ENCODE assay signal across 8 cellular contexts in genomic region chr4:109815151-109816081, GRCh38. TPM values are rescaled to one million over a fixed set of nuclear protein-coding genes. Genes with fewer than 3 reads are reported as not detected.
A peak's percentile ranks its signal among the peaks of the same experiment; 100 is the strongest.
DNase-seq lines count a peak whose midpoint lies in the region; ATAC-seq, FAIRE-seq and TF ChIP-seq lines count a peak whose summit lies in the region.

Gene GAR1, plus strand, starts transcription at chr4:109815762. Its CDS starts 403 bp downstream, at chr4:109816165.

- DNase-seq in NCI-H2196 treated with DMSO at 0.1 percent for 48 hours (lab: John Stamatoyannopoulos, UW; ENCODE audit: unreplicated experiment) (peak; percentile 85), mammary epithelial cell (peak; percentile 93), iPS-NIHi11 (ENCODE audit: low spot score) (peak; percentile 92), small intestine (peak; percentile 97)

- CTCF ChIA-PET in mammary epithelial cell (lab: Charles Lee; ENCODE audit: low non-redundant PET) = interaction anchor here (0.8 kb wide), 1 partner anchor 992 kb away, joined by 4 read pairs; no protein-coding TSS in a partner anchor

- H2AFZ ChIP-seq in ACC112 (ENCODE audit: low read length, unreplicated experiment) (peak within 1 kb of the TSS; percentile 97), mammary epithelial cell (ENCODE audit: low read depth, low read length) (peak within 1 kb of the TSS; percentile 96)

- intact Hi-C loops in mammary epithelial cell (cut with micrococcal nuclease) = loop anchor here (2.0 to 10.0 kb wide), 5 partner anchors 87 to 393 kb away; partner anchors contain the start of genes CASP6 and MCUB

- H3K4me1 ChIP-seq in ACC112 (ENCODE audit: control insufficient read depth, insufficient read depth, low read length, unreplicated experiment) = peaks cover 12% of the 10 kb centered on the region
- no peaks in the 10 kb centered on the region for H3K4me1 ChIP-seq in mammary epithelial cell (ENCODE audit: insufficient read depth, low read length)
- H3K4me1 ChIP-seq in small intestine (ENCODE audit: control insufficient read depth in 2 of 2, insufficient read depth in 1 of 2, low read depth in 1 of 2, low read length in 1 of 2) = peaks cover 0 to 4% of the 10 kb centered on the region in 2 donors

- peak within 1 kb of the TSS; percentile 84 for H3K9ac ChIP-seq in mammary epithelial cell (ENCODE audit: insufficient read depth, low read length)

- TSS peak; percentile 55 for BruUV-seq in mammary epithelial cell (replicated peaks; lab: Mats Ljungman, UMichigan)

- H3K4me3 ChIP-seq in ACC112 (ENCODE audit: low read depth, low read length) = peak within 1 kb of the TSS; percentile 97
- H3K4me3 ChIP-seq in mammary epithelial cell (replicated peaks in 1 of 3; ENCODE audit: insufficient read depth in 1 of 3, low read depth in 2 of 3, low read length in 3 of 3) = peak within 1 kb of the TSS; percentile 72 to 87 (median 82)
- H3K4me3 ChIP-seq in small intestine (ENCODE audit: low read depth in 1 of 2, low read length in 2 of 2) = peak within 1 kb of the TSS; percentile 67 to 76

- no peak for FAIRE-seq in small intestine (lab: Jason Lieb, UNC)

- H3K79me2 ChIP-seq in ACC112 (ENCODE audit: control insufficient read depth, insufficient read depth, low read length, unreplicated experiment) (peaks cover 40% of the 10 kb centered on the region), mammary epithelial cell (ENCODE audit: insufficient read depth, low read length) (peaks cover 48% of the 10 kb centered on the region)

- in situ Hi-C loops in mammary epithelial cell (cut with MboI; ENCODE audit: low sequenced_read_pairs in 2 of 2) = loop anchor here (5.0 to 10.0 kb wide), 3 partner anchors 159 to 391 kb away; no protein-coding TSS in a partner anchor

- H3K27me3 ChIP-seq in ACC112 (ENCODE audit: insufficient read depth, low read length) = no peaks in the 10 kb centered on the region
- H3K27me3 ChIP-seq in mammary epithelial cell (ENCODE audit: insufficient read depth, low read length) = no peaks in the 10 kb centered on the region
- H3K27me3 ChIP-seq in small intestine (ENCODE audit: control insufficient read depth in 2 of 2, insufficient read depth in 2 of 2, low read length in 2 of 2) = no peaks in the 10 kb centered on the region

- H3K36me3 ChIP-seq in ACC112 (ENCODE audit: insufficient read depth, low read length) (peaks cover 15% of the 10 kb centered on the region), mammary epithelial cell (ENCODE audit: insufficient read depth, low read length) (peaks cover 12% of the 10 kb centered on the region), small intestine (ENCODE audit: control insufficient read depth in 2 of 2, insufficient read depth in 2 of 2, low read length in 2 of 2) (no peaks in the 10 kb centered on the region)

- H3K9me3 ChIP-seq in mammary epithelial cell (replicated peaks; ENCODE audit: insufficient read depth, low read length) (no peaks in the 10 kb centered on the region), small intestine (ENCODE audit: control insufficient read depth, low read depth) (no peaks in the 10 kb centered on the region)

- H3K27ac ChIP-seq in ACC112 (ENCODE audit: low read depth, low read length) (peak within 1 kb of the TSS; percentile 81), VCaP (peak within 1 kb of the TSS; percentile 80), mammary epithelial cell (ENCODE audit: insufficient read depth, low read depth, low read length) (peak within 1 kb of the TSS; percentile 87), small intestine (ENCODE audit: low read depth in 1 of 2, low read length in 1 of 2) (peak within 1 kb of the TSS; percentile 71 to 92)

- ATAC-seq in GM18870 (IDR thresholded peaks at IDR 0.05; ENCODE audit: unreplicated experiment) (peak; percentile 98), HG03135 (IDR thresholded peaks at IDR 0.05; ENCODE audit: unreplicated experiment) (peak; percentile 99)

- dilution Hi-C loops in mammary epithelial cell (cut with HindIII; ENCODE audit: low sequenced_read_pairs) = no loop called here

- under 1% methylated on average over 37 of the region's 53 CpGs for WGBS in mammary epithelial cell (ENCODE audit: low coverage, missing lambda C conversion rate)
- 0% methylated on average over 53 of the region's 53 CpGs for WGBS in small intestine, 3 donors

- peak within 1 kb of the TSS; percentile 75 for H3K4me2 ChIP-seq in mammary epithelial cell (ENCODE audit: insufficient read depth, low read depth, low read length)

- no peaks in the 10 kb centered on the region for H4K20me1 ChIP-seq in mammary epithelial cell (ENCODE audit: insufficient read depth, low read length)

- TF ChIP-seq CTCF in VCaP (conservative IDR thresholded peaks at IDR 0.05) (no peak), mammary epithelial cell (conservative IDR thresholded peaks at IDR 0.05 in 1 of 2, IDR thresholded peaks at IDR 0.05 in 1 of 2; ENCODE audit: extremely low read depth in 1 of 2, insufficient read depth in 1 of 2, low read depth in 1 of 2, low read length in 2 of 2) (no peak)

RNA-seq across cellular contexts. Expression of gene GAR1, which starts in this region (rescaled TPM):
- 10 to 100 TPM in 1 of 2 donors, 1 to 10 TPM in 1; 3.3 to 22.7 TPM for total RNA-seq in mammary epithelial cell
- 12.2 TPM for polyA plus RNA-seq in mammary epithelial cell
- polyA minus RNA-seq in mammary epithelial cell = 5.1 TPM
- 10 to 100 TPM; 12.3 to 39.6 (median 14.9) TPM for polyA plus RNA-seq in small intestine

Comparison
In these comparisons a context has a peak if more than half of its experiments do, and no peak if none do; other contexts are left out.
1. Peak in every context shown above with its lines: DNase-seq, ATAC-seq, H3K4me3 ChIP-seq and H3K27ac ChIP-seq.